Comparison of ENCODE assay signal across 2 cellular contexts in genomic region chr6:127160484-127160883, GRCh38.
A peak's percentile ranks its signal among the peaks of the same experiment; 100 is the strongest.
TF ChIP-seq lines count a peak whose summit lies in the region.

No MANE protein-coding gene starts in this region.

TF ChIP-seq in GM23338, 12 proteins besides CTCF, POLR2A, EP300 and RAD21:
- TF ChIP-seq NANOG (IDR thresholded peaks at IDR 0.05; ENCODE audit: borderline replicate concordance) (no peak), POLR2AphosphoS5 (IDR thresholded peaks at IDR 0.05; ENCODE audit: low read depth) (no peak), STAT1 (IDR thresholded peaks at IDR 0.05; ENCODE audit: unreplicated experiment) (no peak), CREB1 (CRISPR knock-in tag; IDR thresholded peaks at IDR 0.05; ENCODE audit: low read depth) (no peak), REST (IDR thresholded peaks at IDR 0.05; ENCODE audit: unreplicated experiment) (no peak), ETS1 (IDR thresholded peaks at IDR 0.05) (no peak), ZNF462 (CRISPR knock-in tag; IDR thresholded peaks at IDR 0.05) (no peak), ZNF114 (CRISPR knock-in tag; IDR thresholded peaks at IDR 0.05) (no peak), JUNB (IDR thresholded peaks at IDR 0.05; ENCODE audit: unreplicated experiment) (no peak), EZH2phosphoT487 (IDR thresholded peaks at IDR 0.05; ENCODE audit: unreplicated experiment) (no peak), ZNF331 (CRISPR knock-in tag; IDR thresholded peaks at IDR 0.05; ENCODE audit: low read depth) (no peak), EZH2 (IDR thresholded peaks at IDR 0.05; ENCODE audit: low read depth, unreplicated experiment) (no peak)

TF ChIP-seq in GM12878, 131 proteins besides CTCF, POLR2A, EP300 and RAD21:
- peak; percentile 25; the same call in 1 of the 2 replicates for TF ChIP-seq PKNOX1 (IDR thresholded peaks at IDR 0.05)
- TF ChIP-seq NFYA (IDR thresholded peaks at IDR 0.05; ENCODE audit: borderline replicate concordance, low read depth, low read length): no peak
- no peak for TF ChIP-seq POLR2AphosphoS2 (IDR thresholded peaks at IDR 0.05; ENCODE audit: low read depth, low read length)
- no peak for TF ChIP-seq SRF (IDR thresholded peaks at IDR 0.05; ENCODE audit: low read depth in 2 of 2, low read length in 2 of 2)
- no peak for TF ChIP-seq SMARCA5 (IDR thresholded peaks at IDR 0.05)
- no peak for TF ChIP-seq RFX5 (IDR thresholded peaks at IDR 0.05; ENCODE audit: low read depth, low read length)
